Comparison of ENCODE assay signal across 19 cellular contexts in the genomic region with DNA sequence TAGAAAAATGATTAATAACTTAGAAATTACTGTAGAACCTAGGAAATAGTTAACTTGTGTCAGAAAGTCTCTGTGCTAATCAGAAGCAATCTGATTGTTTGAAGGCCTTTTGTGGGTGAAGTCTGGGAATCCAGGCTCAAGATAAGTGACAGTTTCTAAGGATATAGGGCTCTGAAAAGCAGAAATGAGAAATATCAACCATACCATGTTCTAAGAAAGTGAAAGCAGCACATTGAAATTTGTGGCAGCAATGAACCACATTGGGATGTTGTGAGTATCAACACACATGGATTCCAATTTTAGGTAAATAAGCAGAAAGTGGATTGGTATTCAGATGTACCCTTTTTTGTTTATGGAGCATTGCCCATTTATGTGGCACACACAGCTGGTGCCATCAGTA.
DNase-seq lines count a peak whose midpoint lies in the region; ATAC-seq, FAIRE-seq and TF ChIP-seq lines count a peak whose summit lies in the region.
"Had no signal": no experiment of that assay in that cellular context is flagged by ENCODE, and none has a peak within 500 bp of the region (broad histone marks: within the 10 kb centered on the region; RNA-seq: fewer than 3 reads in every experiment).

No MANE protein-coding gene starts in this region.

- CTCF ChIA-PET in MCF 10A (lab: Yijun Ruan, JAX) = interaction anchor here (0.6 to 0.9 kb wide), 2 partner anchors 794 to 1402 kb away, joined by 3 to 4 read pairs; no protein-coding TSS in a partner anchor
- CTCF ChIA-PET in mammary epithelial cell (lab: Charles Lee; ENCODE audit: low non-redundant PET) = no interaction called here
- CTCF ChIA-PET in GM12878 (lab: Yijun Ruan, JAX) = interaction anchor here (0.6 to 0.9 kb wide), 2 partner anchors 173 to 326 kb away, joined by 4 read pairs; no protein-coding TSS in a partner anchor

- peaks cover 9% of the 10 kb centered on the region for H3K9me3 Mint-ChIP-seq in MCF 10A (ENCODE audit: unreplicated experiment)
- H3K9me3 Mint-ChIP-seq: GM23338, H9 had no signal

- SMC1A ChIA-PET in GM12878 (lab: Charles Lee; ENCODE audit: uncharacterized antibody, unreplicated experiment) = interaction anchor here (0.9 kb wide), 1 partner anchor 159 kb away, joined by 3 read pairs; no protein-coding TSS in a partner anchor

- H3K4me3 Mint-ChIP-seq in MCF 10A (ENCODE audit: unreplicated experiment) = no peak overlapping the region
- H3K4me3 Mint-ChIP-seq: B cell, GM23338, H9 had no signal

- dilution Hi-C loops in mammary epithelial cell (cut with HindIII; ENCODE audit: low sequenced_read_pairs) = no loop called here

- no peak for FAIRE-seq in GM12878 (lab: Jason Lieb, UNC)
- FAIRE-seq: RCC 7860 had no signal

- H3K9ac ChIP-seq in mammary epithelial cell (ENCODE audit: insufficient read depth, low read length) = no peak overlapping the region
- no peak overlapping the region for H3K9ac ChIP-seq in GM12878 (ENCODE audit: control insufficient read depth, insufficient read depth, low read length)

- H2AFZ ChIP-seq in mammary epithelial cell (ENCODE audit: low read depth, low read length) (no peak overlapping the region), GM12878 (ENCODE audit: control insufficient read depth, low read depth, low read length) (no peak overlapping the region)
- H2AFZ ChIP-seq: GM23338 had no signal

- H3K27ac ChIP-seq in mammary epithelial cell (ENCODE audit: insufficient read depth, low read depth, low read length) = no peak overlapping the region
- no peak overlapping the region for H3K27ac ChIP-seq in GM12878 (ENCODE audit: control insufficient read depth, insufficient read depth)
- H3K27ac ChIP-seq: C4-2B had no signal

- DNase-seq in MCF 10A (ENCODE audit: unreplicated experiment) (no peak), mammary epithelial cell (no peak), MV-4-11 (lab: John Stamatoyannopoulos, UW) (peak; percentile 31), GM12878 (ENCODE audit: low read depth, low spot score) (no peak), GM13976 (ENCODE audit: low spot score) (no peak)
- DNase-seq in stimulated activated CD4-positive, alpha-beta T cell treated with anti-CD3 and anti-CD28 coated beads, Interleukin-1b, Interleukin-23, amount 100 ng/mL, for 48 hours = no peak
- DNase-seq: DMS153, DND-41, H9, KBM-7, MG63, NCI-H2029, NCI-H446 treated with DMSO at 0.1 percent for 48 hours, NCI-H526 treated with DMSO at 0.1 percent for 48 hours had no signal

- no peak for TF ChIP-seq RAD21 in GM12878 (IDR thresholded peaks at IDR 0.05; ENCODE audit: insufficient read depth, low read depth, low read length)

- TF ChIP-seq EP300 in GM12878 (IDR thresholded peaks at IDR 0.05; ENCODE audit: borderline replicate concordance in 1 of 2, control insufficient read depth in 1 of 2, low read depth in 2 of 2, low read length in 2 of 2) = no peak

- no peak for TF ChIP-seq CTCF in MCF 10A (IDR thresholded peaks at IDR 0.05; ENCODE audit: unreplicated experiment)
- TF ChIP-seq CTCF in mammary epithelial cell (conservative IDR thresholded peaks at IDR 0.05 in 1 of 2, IDR thresholded peaks at IDR 0.05 in 1 of 2; ENCODE audit: extremely low read depth in 1 of 2, insufficient read depth in 1 of 2, low read depth in 1 of 2, low read length in 2 of 2) = no peak
- TF ChIP-seq CTCF in GM12878 (IDR thresholded peaks at IDR 0.05 in 2 of 3, conservative IDR thresholded peaks at IDR 0.05 in 1 of 3; ENCODE audit: control insufficient read depth in 2 of 3, extremely low read depth in 1 of 3, insufficient read depth in 1 of 3, low read depth in 3 of 3, low read length in 3 of 3) = no peak
- TF ChIP-seq CTCF in GM13976 (IDR thresholded peaks at IDR 0.05; ENCODE audit: borderline replicate concordance, control extremely low read depth, extremely low read depth, insufficient read depth, missing control alignments) = no peak

- H3K36me3 Mint-ChIP-seq in MCF 10A (ENCODE audit: insufficient read depth, unreplicated experiment) = peaks cover 6% of the 10 kb centered on the region

- H3K36me3 ChIP-seq in mammary epithelial cell (ENCODE audit: insufficient read depth, low read length) (peaks cover 21% of the 10 kb centered on the region), GM12878 (ENCODE audit: control insufficient read depth in 2 of 2, insufficient read depth in 2 of 2, low read length in 1 of 2) (no peaks in the 10 kb centered on the region)
- H3K36me3 ChIP-seq: MG63 had no signal

- H3K27me3 ChIP-seq in mammary epithelial cell (ENCODE audit: insufficient read depth, low read length) = no peaks in the 10 kb centered on the region
- H3K27me3 ChIP-seq in GM12878 (replicated peaks in 1 of 2; ENCODE audit: control insufficient read depth in 2 of 2, insufficient read depth in 2 of 2, low read length in 1 of 2) = no peaks in the 10 kb centered on the region
- H3K27me3 ChIP-seq: MG63 had no signal

- H3K27me3 Mint-ChIP-seq in MCF 10A (ENCODE audit: insufficient read depth, unreplicated experiment) = no peaks in the 10 kb centered on the region
- H3K27me3 Mint-ChIP-seq: B cell had no signal

- in situ Hi-C loops in mammary epithelial cell (cut with MboI; ENCODE audit: low sequenced_read_pairs in 2 of 2) = no loop called here
- in situ Hi-C loops in GM12878 (cut with MboI) = no loop called here
- in situ Hi-C loops in GM13976 (cut with MboI; ENCODE audit: low sequenced_read_pairs, unreplicated experiment) = loop anchor here (25.0 kb wide), 1 partner anchor 789 kb away; no protein-coding TSS in a partner anchor

- H3K4me3 ChIP-seq in mammary epithelial cell (replicated peaks in 1 of 3; ENCODE audit: insufficient read depth in 1 of 3, low read depth in 2 of 3, low read length in 3 of 3) (no peak overlapping the region), GM12878 (no peak overlapping the region)
- H3K4me3 ChIP-seq: GM23338, MG63 had no signal

- H3K79me2 ChIP-seq in mammary epithelial cell (ENCODE audit: insufficient read depth, low read length) = no peaks in the 10 kb centered on the region
- H3K79me2 ChIP-seq in GM12878 (ENCODE audit: control insufficient read depth, insufficient read depth, low read length) = no peaks in the 10 kb centered on the region

- H3K4me2 ChIP-seq in mammary epithelial cell (ENCODE audit: insufficient read depth, low read depth, low read length) (no peak overlapping the region), GM12878 (ENCODE audit: control insufficient read depth, insufficient read depth) (no peak overlapping the region)
- H3K4me2 ChIP-seq: GM23338 had no signal

- ATAC-seq in GM12878 (peak; percentile 55), HG03520 (IDR thresholded peaks at IDR 0.05; ENCODE audit: unreplicated experiment) (no peak)
- ATAC-seq: GM23338 had no signal

- H3K27ac Mint-ChIP-seq in MCF 10A (ENCODE audit: low read depth, unreplicated experiment) = peak overlapping the region; percentile 77
- H3K27ac Mint-ChIP-seq: B cell, GM23338, H9 had no signal

- H3K4me1 Mint-ChIP-seq in MCF 10A (ENCODE audit: insufficient read depth, unreplicated experiment) = peaks cover 4% of the 10 kb centered on the region
- H3K4me1 Mint-ChIP-seq: B cell, GM23338, H9 had no signal

- peaks cover 9% of the 10 kb centered on the region for H3K4me1 ChIP-seq in mammary epithelial cell (ENCODE audit: insufficient read depth, low read length)
- H3K4me1 ChIP-seq in GM12878 (ENCODE audit: control insufficient read depth, insufficient read depth, low read length) = no peaks in the 10 kb centered on the region

- no peaks in the 10 kb centered on the region for H4K20me1 ChIP-seq in mammary epithelial cell (ENCODE audit: insufficient read depth, low read length)
- no peaks in the 10 kb centered on the region for H4K20me1 ChIP-seq in GM12878 (ENCODE audit: control insufficient read depth, insufficient read depth)

- TF ChIP-seq POLR2A in GM12878 (IDR thresholded peaks at IDR 0.05; ENCODE audit: low read depth, low read length) = no peak

- RAD21 ChIA-PET in GM12878 (lab: Charles Lee; ENCODE audit: unreplicated experiment) = interaction anchor here (1.0 kb wide), 1 partner anchor 49 kb away, joined by 3 read pairs; no protein-coding TSS in a partner anchor

- intact Hi-C loops in MCF 10A (cut with micrococcal nuclease) (no loop called here), mammary epithelial cell (cut with micrococcal nuclease) (no loop called here), GM12878 (cut with micrococcal nuclease; ENCODE audit: unreplicated experiment) (no loop called here)

- POLR2A ChIA-PET in MCF 10A (lab: Yijun Ruan, JAX) (no interaction called here), GM12878 (lab: Charles Lee) (no interaction called here)

- H3K9me3 ChIP-seq in mammary epithelial cell (replicated peaks; ENCODE audit: insufficient read depth, low read length) (no peaks in the 10 kb centered on the region), GM12878 (replicated peaks; ENCODE audit: control insufficient read depth, insufficient read depth, low read length) (no peaks in the 10 kb centered on the region)
- H3K9me3 ChIP-seq: MG63 had no signal

- no TSS peak for BruUV-seq in MCF 10A (replicated peaks; lab: Mats Ljungman, UMichigan)
- no TSS peak for BruUV-seq in mammary epithelial cell (replicated peaks; lab: Mats Ljungman, UMichigan)
- BruUV-seq in GM12878 (replicated peaks; lab: Mats Ljungman, UMichigan) = no TSS peak

TF ChIP-seq in GM12878, 131 proteins besides CTCF, POLR2A, EP300 and RAD21 (continues in another document):
- TF ChIP-seq POLR2AphosphoS5 (IDR thresholded peaks at IDR 0.05; ENCODE audit: low read length) (no peak), NBN (IDR thresholded peaks at IDR 0.05) (no peak), CHD2 (IDR thresholded peaks at IDR 0.05; ENCODE audit: borderline replicate concordance, low read depth, low read length) (no peak), SPI1 (IDR thresholded peaks at IDR 0.05; ENCODE audit: borderline replicate concordance, insufficient read depth, low read depth, low read length) (peak; percentile 27; the same call in 1 of the 2 replicates), ZNF207 (IDR thresholded peaks at IDR 0.05; ENCODE audit: borderline replicate concordance) (no peak), IKZF2 (IDR thresholded peaks at IDR 0.05) (peak; percentile 49 to 54; a peak in 2 of 4 replicates), BMI1 (IDR thresholded peaks at IDR 0.05; ENCODE audit: borderline replicate concordance) (no peak), USF2 (IDR thresholded peaks at IDR 0.05; ENCODE audit: borderline replicate concordance, low read depth, low read length) (no peak), IKZF1 (conservative IDR thresholded peaks at IDR 0.05) (peak; percentile 58), MTA2 (IDR thresholded peaks at IDR 0.05; ENCODE audit: low read depth) (peak; percentile 27; the same call in 1 of the 2 replicates)
